16 cellular contexts compared by ENCODE assay signal in the genomic region with DNA sequence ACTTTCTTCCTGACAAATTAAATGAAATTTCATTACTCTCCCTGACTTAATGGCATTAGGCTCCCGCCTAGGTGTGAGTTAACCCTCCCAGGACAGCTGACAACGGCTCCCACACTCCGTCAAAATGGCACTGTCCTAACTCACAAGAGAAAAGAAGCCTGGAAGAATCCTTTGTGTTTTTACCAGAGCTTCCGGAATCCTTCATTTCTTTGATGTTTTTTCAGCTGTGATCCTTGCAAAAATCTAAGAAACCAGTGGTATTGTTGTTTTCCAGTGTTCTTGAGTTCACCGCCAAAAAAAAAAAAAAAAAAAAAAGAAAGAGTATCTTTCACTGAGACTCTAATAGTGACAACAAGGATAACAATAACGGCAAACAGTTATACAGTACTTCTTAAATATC.
"Had no signal": no experiment of that assay in that cellular context is flagged by ENCODE, and none has a peak within 500 bp of the region (broad histone marks: within the 10 kb centered on the region; RNA-seq: fewer than 3 reads in every experiment).

No MANE protein-coding gene starts in this region.

- H3K27me3 Mint-ChIP-seq: central memory CD8-positive, alpha-beta T cell had no signal

- H3K4me1 Mint-ChIP-seq: activated naive CD8-positive, alpha-beta T cell treated with anti-CD3 and anti-CD28 coated beads for 36 hours; central memory CD8-positive, alpha-beta T cell had no signal

- H3K27me3 ChIP-seq: brain microvascular endothelial cell, colonic mucosa, esophagus muscularis mucosa, right lobe of liver, vagina had no signal

- H3K36me3 ChIP-seq: brain microvascular endothelial cell, colonic mucosa, esophagus muscularis mucosa, lower lobe of right lung, pancreas, right lobe of liver, vagina had no signal

- DNase-seq: activated CD4-positive, alpha-beta T cell treated with anti-CD3 and anti-CD28 coated beads, Interleukin-2, amount 50 U/mL, for 48 hours; activated gamma-delta T cell treated with Interleukin-2 at 50 U/mL for 16 hours; activated naive CD8-positive, alpha-beta T cell treated with anti-CD3 and anti-CD28 coated beads for 36 hours; brain microvascular endothelial cell; colonic mucosa; lower lobe of right lung; pancreas; right lobe of liver; stimulated activated naive CD4-positive, alpha-beta T cell; SW 1271; trophoblast cell had no signal

- H3K9me3 ChIP-seq: colonic mucosa, esophagus muscularis mucosa, lower lobe of right lung, pancreas, right lobe of liver, vagina had no signal

- H3K9me3 Mint-ChIP-seq: activated naive CD8-positive, alpha-beta T cell treated with anti-CD3 and anti-CD28 coated beads for 36 hours; central memory CD8-positive, alpha-beta T cell; natural killer cell treated with Interleukin-12 subunit alpha and Interleukin-12 subunit beta and Interleukin-15 and Interleukin-18, amount 100 ng/mL, for 72 hours had no signal

- H3K4me3 ChIP-seq: colonic mucosa, esophagus muscularis mucosa, lower lobe of right lung, pancreas, right lobe of liver, smooth muscle cell, vagina had no signal

- H3K4me1 ChIP-seq: colonic mucosa, right lobe of liver, vagina had no signal

- ATAC-seq: lower lobe of right lung; natural killer cell treated with Interleukin-12 subunit alpha and Interleukin-12 subunit beta and Interleukin-15 and Interleukin-18, amount 100 ng/mL, for 72 hours; pancreas had no signal

- H3K27ac Mint-ChIP-seq: activated naive CD8-positive, alpha-beta T cell treated with anti-CD3 and anti-CD28 coated beads for 36 hours had no signal

- H3K36me3 Mint-ChIP-seq: activated naive CD8-positive, alpha-beta T cell treated with anti-CD3 and anti-CD28 coated beads for 36 hours; natural killer cell treated with Interleukin-12 subunit alpha and Interleukin-12 subunit beta and Interleukin-15 and Interleukin-18, amount 100 ng/mL, for 72 hours had no signal

- H3K27ac ChIP-seq: brain microvascular endothelial cell, colonic mucosa, lower lobe of right lung, pancreas, vagina had no signal

- H3K4me3 Mint-ChIP-seq: activated naive CD8-positive, alpha-beta T cell treated with anti-CD3 and anti-CD28 coated beads for 36 hours; central memory CD8-positive, alpha-beta T cell; natural killer cell treated with Interleukin-12 subunit alpha and Interleukin-12 subunit beta and Interleukin-15 and Interleukin-18, amount 100 ng/mL, for 72 hours had no signal
